19 cellular contexts compared by ENCODE assay signal in the genomic region with DNA sequence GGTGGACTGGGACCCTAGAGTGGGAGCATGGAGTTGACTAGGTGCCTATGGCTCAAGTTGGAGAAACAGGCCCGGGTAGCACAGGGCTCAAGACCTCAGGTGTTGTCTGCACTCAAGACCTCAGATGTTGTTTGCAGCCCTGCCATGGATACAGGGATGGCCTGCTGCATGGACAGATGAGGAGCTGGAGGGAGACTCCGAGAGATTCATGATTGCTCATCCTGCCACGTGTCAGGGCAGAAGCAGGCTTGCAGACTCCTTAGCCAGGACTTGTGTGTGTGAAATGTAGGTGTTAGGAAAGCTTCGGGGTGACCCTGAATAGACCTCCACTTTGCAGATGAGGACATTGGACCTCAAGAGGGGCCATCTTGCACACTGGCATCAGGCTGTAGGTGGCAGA. TPM values are rescaled to one million over a fixed set of nuclear protein-coding genes. Genes with fewer than 3 reads are reported as not detected.
DNase-seq lines count a peak whose midpoint lies in the region; ATAC-seq, FAIRE-seq and TF ChIP-seq lines count a peak whose summit lies in the region.
"Had no signal": no experiment of that assay in that cellular context is flagged by ENCODE, and none has a peak within 500 bp of the region (broad histone marks: within the 10 kb centered on the region; RNA-seq: fewer than 3 reads in every experiment).

No MANE protein-coding gene starts in this region.

- H4K91ac ChIP-seq in neuronal stem cell (ENCODE audit: low read depth, low read length, poor library complexity): no peak overlapping the region

- H3K27me3 Mint-ChIP-seq in activated naive CD4-positive, alpha-beta T cell treated with anti-CD3 and anti-CD28 coated beads, Interleukin-2, amount 10 ng/mL, durations not matched to agents 7 days and 5 days: peaks cover 11% of the 10 kb centered on the region
- H3K27me3 Mint-ChIP-seq: B cell had no signal

- CTCF ChIA-PET in K562 (lab: Yijun Ruan, JAX; ENCODE audit: low intra/inter-chr PET ratio): no interaction called here
- CTCF ChIA-PET in activated naive CD4-positive, alpha-beta T cell treated with anti-CD3 and anti-CD28 coated beads, Interleukin-2, amount 10 ng/mL, durations not matched to agents 7 days and 5 days (lab: Charles Lee): no interaction called here

- no peak overlapping the region for H2BK15ac ChIP-seq in neuronal stem cell (ENCODE audit: low read length)

- no peak overlapping the region for H4K8ac ChIP-seq in neuronal stem cell (ENCODE audit: low read depth, low read length)

- peaks cover 3% of the 10 kb centered on the region for H3K36me3 Mint-ChIP-seq in activated naive CD4-positive, alpha-beta T cell treated with anti-CD3 and anti-CD28 coated beads, Interleukin-2, amount 10 ng/mL, durations not matched to agents 7 days and 5 days

- H3K4me3 ChIP-seq in GM23248 (no peak overlapping the region), K562 (no peak overlapping the region), epithelial cell of esophagus (ENCODE audit: low read length) (no peak overlapping the region), neuronal stem cell (ENCODE audit: low read length in 2 of 2) (no peak overlapping the region)
- H3K4me3 ChIP-seq: BLaER1 treated with 17β-estradiol and CSF1 and Interleukin-3, amounts not matched to agents 10 nM and 100 nM had no signal

- H3K9me2 ChIP-seq in GM23248 (ENCODE audit: insufficient read depth): no peaks in the 10 kb centered on the region

- H2BK12ac ChIP-seq in neuronal stem cell (ENCODE audit: low read length): no peak overlapping the region

- H3K9me1 ChIP-seq in K562 (ENCODE audit: control insufficient read depth, insufficient read depth, low read length): peaks cover 9% of the 10 kb centered on the region

- in situ Hi-C loops in GM23248 (cut with MboI) (loop anchor here (25.0 kb wide), 1 partner anchor 171 kb away; a partner anchor contains a TSS), K562 (cut with MboI) (loop anchor here (25.0 kb wide), 1 partner anchor 496 kb away; no protein-coding TSS in a partner anchor)

- BruUV-seq in K562 (replicated peaks; lab: Mats Ljungman, UMichigan): no TSS peak

- intact Hi-C loops in K562 (cut with micrococcal nuclease): loop anchor here (10.0 kb wide), 1 partner anchor 921 kb away; a partner anchor contains a TSS

- no peaks in the 10 kb centered on the region for H3K9me3 Mint-ChIP-seq in activated naive CD4-positive, alpha-beta T cell treated with anti-CD3 and anti-CD28 coated beads, Interleukin-2, amount 10 ng/mL, durations not matched to agents 7 days and 5 days
- H3K9me3 Mint-ChIP-seq: CD8-positive, alpha-beta T cell had no signal

- H3K79me2 ChIP-seq in GM23248 (ENCODE audit: insufficient read depth) (no peaks in the 10 kb centered on the region), K562 (ENCODE audit: control insufficient read depth, insufficient read depth, low read length) (peaks cover 23% of the 10 kb centered on the region)

- no peak for TF ChIP-seq CTCF in K562 (IDR thresholded peaks at IDR 0.05 in 2 of 3, conservative IDR thresholded peaks at IDR 0.05 in 1 of 3; ENCODE audit: insufficient read depth in 2 of 3, low read depth in 1 of 3, low read length in 3 of 3)
- no peak for TF ChIP-seq CTCF in epithelial cell of esophagus (IDR thresholded peaks at IDR 0.05; ENCODE audit: insufficient read depth, low read depth, low read length, missing control alignments)

- 67 to 73% methylated on average over 4 of the region's 4 CpGs for WGBS in GM23248 (ENCODE audit: low coverage in 1 of 2, low lambda C conversion rate in 2 of 2, missing lambda C conversion rate in 2 of 2), 2 experiments
- 68% methylated on average over 4 of the region's 4 CpGs for WGBS in K562 (ENCODE audit: insufficient coverage, low coverage, missing lambda C conversion rate)
- no CpG with 5 or more reads among the region's 4 CpGs for WGBS in neuronal stem cell (ENCODE audit: extremely low coverage in 2 of 2, insufficient read length in 2 of 2, insufficient replicate concordance in 1 of 2), 2 donors

- H3K27me3 ChIP-seq in GM23248 (replicated peaks; ENCODE audit: insufficient read depth) (no peaks in the 10 kb centered on the region), K562 (ENCODE audit: control insufficient read depth in 2 of 2, insufficient read depth in 2 of 2, low read length in 2 of 2) (no peaks in the 10 kb centered on the region), neuronal stem cell (ENCODE audit: control insufficient read depth in 3 of 3, insufficient read depth in 3 of 3, low read depth in 1 of 3, low read length in 3 of 3) (peaks cover 0 to 2% (median 0%) of the 10 kb centered on the region in 3 experiments)
- H3K27me3 ChIP-seq: BLaER1 treated with 17β-estradiol and CSF1 and Interleukin-3, amounts not matched to agents 10 nM and 100 nM had no signal

- POLR2A ChIA-PET in K562 (lab: Yijun Ruan, JAX): interaction anchor here (1.0 to 76.8 kb wide), 6 partner anchors 14 to 1509 kb away, joined by 4 to 4622 read pairs (median 9); a partner anchor contains a TSS

- no peak overlapping the region for H3K18ac ChIP-seq in neuronal stem cell (ENCODE audit: low read length)

- no peak overlapping the region for H3K27ac ChIP-seq in GM23248
- H3K27ac ChIP-seq in K562 (ENCODE audit: extremely low read depth, low read depth, low read length): no peak overlapping the region
- H3K27ac ChIP-seq in neuronal stem cell (replicated peaks; ENCODE audit: low read length): no peak overlapping the region
- H3K27ac ChIP-seq: BLaER1 treated with 17β-estradiol and CSF1 and Interleukin-3, amounts not matched to agents 10 nM and 100 nM; HL-60 had no signal

- H2BK120ac ChIP-seq in neuronal stem cell (ENCODE audit: low read depth, low read length): no peak overlapping the region

- peak overlapping the region; percentile 68 for H2AK5ac ChIP-seq in neuronal stem cell (ENCODE audit: low read depth, low read length)

- no peaks in the 10 kb centered on the region for H3F3A ChIP-seq in GM23248 (ENCODE audit: insufficient read depth)

- H2BK5ac ChIP-seq in neuronal stem cell (ENCODE audit: low read length): no peak overlapping the region

- no peak overlapping the region for H3K4ac ChIP-seq in neuronal stem cell (ENCODE audit: low read length)

- H3K4me1 Mint-ChIP-seq in activated naive CD4-positive, alpha-beta T cell treated with anti-CD3 and anti-CD28 coated beads, Interleukin-2, amount 10 ng/mL, durations not matched to agents 7 days and 5 days: peaks cover 18% of the 10 kb centered on the region

- H3K9ac ChIP-seq in GM23248 (no peak overlapping the region), K562 (ENCODE audit: insufficient read depth in 1 of 2, low read depth in 2 of 2, low read length in 2 of 2) (peak overlapping the region; percentile 31 to 79; a peak in 3 of 4 replicates), neuronal stem cell (ENCODE audit: low read depth, low read length, poor library complexity) (no peak overlapping the region)
- H3K9ac ChIP-seq: BLaER1 treated with 17β-estradiol and CSF1 and Interleukin-3, amounts not matched to agents 10 nM and 100 nM had no signal

- H3K4me3 Mint-ChIP-seq in activated naive CD4-positive, alpha-beta T cell treated with anti-CD3 and anti-CD28 coated beads, Interleukin-2, amount 10 ng/mL, durations not matched to agents 7 days and 5 days: no peak overlapping the region
- H3K4me3 Mint-ChIP-seq: B cell; CD8-positive, alpha-beta T cell had no signal

- H2AFZ ChIP-seq in GM23248 (no peak overlapping the region), K562 (ENCODE audit: low read depth, low read length) (peak overlapping the region; percentile 88; the same call in 1 of the 2 replicates), neuronal stem cell (ENCODE audit: low read length) (no peak overlapping the region)

- H3K9me3 ChIP-seq in GM23248 (ENCODE audit: low read depth): no peaks in the 10 kb centered on the region
- no peaks in the 10 kb centered on the region for H3K9me3 ChIP-seq in K562 (replicated peaks; ENCODE audit: control insufficient read depth, insufficient read depth, low read depth, low read length)
- peaks cover 0 to 2% of the 10 kb centered on the region in 2 donors for H3K9me3 ChIP-seq in neuronal stem cell (replicated peaks in 1 of 2; ENCODE audit: control insufficient read depth in 2 of 2, insufficient read depth in 1 of 2, low read depth in 1 of 2, low read length in 2 of 2)

- no peak for FAIRE-seq in K562 (lab: Jason Lieb, UNC)
- FAIRE-seq: H1 had no signal

- ATAC-seq in K562: no peak
- ATAC-seq: CD8-positive, alpha-beta T cell had no signal

- H3K27ac Mint-ChIP-seq in activated naive CD4-positive, alpha-beta T cell treated with anti-CD3 and anti-CD28 coated beads, Interleukin-2, amount 10 ng/mL, durations not matched to agents 7 days and 5 days: no peak overlapping the region
- H3K27ac Mint-ChIP-seq: B cell; CD8-positive, alpha-beta T cell had no signal

- no peak for TF ChIP-seq POLR2A in K562 (conservative IDR thresholded peaks at IDR 0.05)

- no peak overlapping the region for H3K14ac ChIP-seq in neuronal stem cell (ENCODE audit: low read length)

- H3K23ac ChIP-seq in neuronal stem cell (ENCODE audit: low read depth, low read length, poor library complexity): peak overlapping the region; percentile 100

- DNase-seq in GM23248 (peak; percentile 22), K562 (ENCODE audit: extremely low read depth in 1 of 4, low spot score in 3 of 4) (peak in 1 of 4 experiments; percentile 46), epithelial cell of esophagus (ENCODE audit: low read depth) (peak; percentile 88), neuronal stem cell (ENCODE audit: low spot score) (no peak), T-helper 1 cell (no peak), NCI-H2227 treated with DMSO at 0.1 percent for 48 hours (lab: John Stamatoyannopoulos, UW) (no peak)
- no peak for DNase-seq in activated naive CD4-positive, alpha-beta T cell treated with anti-CD3 and anti-CD28 coated beads, Interleukin-2, amount 10 ng/mL, durations not matched to agents 7 days and 5 days
- no peak for DNase-seq in activated T-cell treated with anti-CD3 and anti-CD28 coated beads, Interleukin-2, amount 50 U/mL, for 1 hour
- DNase-seq: Calu3; CD8-positive, alpha-beta T cell; DMS79 treated with DMSO at 0.1 percent for 48 hours; GF-D8; HCEC 1CT had no signal

- no peaks in the 10 kb centered on the region for H3K36me3 ChIP-seq in GM23248 (ENCODE audit: low read depth)
- H3K36me3 ChIP-seq in K562 (ENCODE audit: control insufficient read depth, insufficient read depth, low read length): peaks cover 10% of the 10 kb centered on the region; the same call in 2 of the 3 replicates
- peaks cover 0 to 1% of the 10 kb centered on the region in 2 donors for H3K36me3 ChIP-seq in neuronal stem cell (replicated peaks in 1 of 2; ENCODE audit: control insufficient read depth in 2 of 2, insufficient read depth in 2 of 2, low read length in 2 of 2)

- TF ChIP-seq RAD21 in K562 (CRISPR knock-in tag; conservative IDR thresholded peaks at IDR 0.05 in 1 of 2, IDR thresholded peaks at IDR 0.05 in 1 of 2): no peak

- H3K4me1 ChIP-seq in GM23248 (ENCODE audit: insufficient read depth) (no peaks in the 10 kb centered on the region), K562 (replicated peaks in 1 of 2; ENCODE audit: control insufficient read depth in 2 of 2, insufficient read depth in 2 of 2, low read length in 2 of 2) (peaks cover 31 to 78% of the 10 kb centered on the region in 2 experiments), neuronal stem cell (ENCODE audit: control insufficient read depth in 2 of 2, insufficient read depth in 1 of 2, low read depth in 1 of 2, low read length in 2 of 2) (peaks cover 5 to 7% of the 10 kb centered on the region in 2 donors)

- no peaks in the 10 kb centered on the region for H4K20me1 ChIP-seq in GM23248 (ENCODE audit: insufficient read depth)
- no peaks in the 10 kb centered on the region for H4K20me1 ChIP-seq in K562 (replicated peaks; ENCODE audit: control insufficient read depth, insufficient read depth, low read length)

- TF ChIP-seq EP300 in K562 (IDR thresholded peaks at IDR 0.05; ENCODE audit: low read length): no peak

- peaks cover 11% of the 10 kb centered on the region for H3K79me1 ChIP-seq in neuronal stem cell (ENCODE audit: low read depth, low read length)

- H3K4me2 ChIP-seq in GM23248 (ENCODE audit: unreplicated experiment) (no peak overlapping the region), K562 (ENCODE audit: insufficient read depth, low read length) (peak overlapping the region; percentile 77), neuronal stem cell (ENCODE audit: insufficient read depth, low read length, poor library complexity, severe bottlenecking) (no peak overlapping the region)
- H3K4me2 ChIP-seq: BLaER1 treated with 17β-estradiol and CSF1 and Interleukin-3, amounts not matched to agents 10 nM and 100 nM had no signal

RNA-seq across cellular contexts. Expression of a gene that starts 0.9 kb away (rescaled TPM):
- total RNA-seq in GM23248 (2014; rRNA removed; shearing (Covaris generic)): 0.54 TPM in 1 of 2 replicates, not detected in the other
- 0.10 TPM in 1 of 2 replicates, not detected in the other for polyA plus RNA-seq in GM23248 (2016; fragmentation: Nextera tagmentation; extraction: Ambion mirVana)
- 11.2 and 34.3 TPM in 2 replicates for total RNA-seq in K562 (2011; cell fraction: chromatin; rRNA removed; ENCODE audit: low replicate concordance)
- total RNA-seq in K562 (2011; cell fraction: nucleolus; rRNA removed): 28.7 and 33.9 TPM in 2 replicates
- 18.1 and 19.5 TPM in 2 replicates for total RNA-seq in K562 (2011; cell fraction: nucleoplasm; rRNA removed)
- total RNA-seq in K562 (2014; rRNA removed): 9.3 and 13.6 TPM in 2 replicates
- total RNA-seq in K562 (2014; rRNA removed; fragmentation: Illumina TruSeq; extraction: Trizol): 2.1 and 2.8 TPM in 2 replicates
- total RNA-seq in K562 (2015; rRNA removed; fragmentation: Illumina TruSeq; extraction: Trizol): 4.7 and 5.2 TPM in 2 replicates
- 11.3 and 15.6 TPM in 2 replicates for total RNA-seq in K562 (2021)
- polyA plus RNA-seq in K562 (2011; rRNA removed): 1.6 and 2.1 TPM in 2 replicates
- polyA plus RNA-seq in K562 (2011; cell fraction: cytosol; rRNA removed): 1.8 and 5.8 TPM in 2 replicates
- 6.5 and 19.5 TPM in 2 replicates for polyA plus RNA-seq in K562 (2011; cell fraction: nucleus; rRNA removed)
- polyA plus RNA-seq in K562 (2012): 5.2 and 6.4 TPM in 2 replicates
- polyA plus RNA-seq in K562 (2014; fragmentation: Illumina TruSeq; extraction: Trizol): 6.3 and 8.9 TPM in 2 replicates
- 1 to 10 TPM; 1.6 to 2.3 TPM for polyA plus RNA-seq in K562 (2014; fragmentation: Nextera tagmentation; extraction: Ambion mirVana)
- 7.1 and 8.6 TPM in 2 replicates for polyA plus RNA-seq in K562 (2014; rRNA removed)
- polyA minus RNA-seq in K562 (2011; rRNA and poly(A)+ RNA removed): 1.3 and 1.8 TPM in 2 replicates
- polyA minus RNA-seq in K562 (2011; cell fraction: cytosol; rRNA and poly(A)+ RNA removed): 1.5 and 3.9 TPM in 2 replicates
- 8.3 and 12.3 TPM in 2 replicates for polyA minus RNA-seq in K562 (2011; cell fraction: nucleus; rRNA and poly(A)+ RNA removed)
- 0.10 TPM for polyA plus RNA-seq in neuronal stem cell (2013, experiment 1 of 2)
- 0.18 TPM for polyA plus RNA-seq in neuronal stem cell (2013, experiment 2 of 2)
- total RNA-seq: A172, Calu3, H1, HT1080 had no signal

RNA-seq across cellular contexts. Expression of a gene that starts 3.7 kb away (rescaled TPM):
- 27.1 and 31.5 TPM in 2 replicates for total RNA-seq in GM23248 (2014; rRNA removed; shearing (Covaris generic))
- polyA plus RNA-seq in GM23248 (2016; fragmentation: Nextera tagmentation; extraction: Ambion mirVana): 20.0 and 25.1 TPM in 2 replicates
- 121 and 504 TPM in 2 replicates for total RNA-seq in K562 (2011; cell fraction: chromatin; rRNA removed; ENCODE audit: low replicate concordance)
- 857 and 885 TPM in 2 replicates for total RNA-seq in K562 (2011; cell fraction: nucleolus; rRNA removed)
- total RNA-seq in K562 (2011; cell fraction: nucleoplasm; rRNA removed): 325 and 370 TPM in 2 replicates
- total RNA-seq in K562 (2014; rRNA removed): 871 and 1,007 TPM in 2 replicates
- total RNA-seq in K562 (2014; rRNA removed; fragmentation: Illumina TruSeq; extraction: Trizol): 69.0 and 87.5 TPM in 2 replicates
- total RNA-seq in K562 (2015; rRNA removed; fragmentation: Illumina TruSeq; extraction: Trizol): 164 and 196 TPM in 2 replicates
- 626 and 641 TPM in 2 replicates for total RNA-seq in K562 (2021)
- 203 and 277 TPM in 2 replicates for polyA plus RNA-seq in K562 (2011; rRNA removed)
- polyA plus RNA-seq in K562 (2011; cell fraction: cytosol; rRNA removed): 382 and 1,449 TPM in 2 replicates
- 629 and 1,089 TPM in 2 replicates for polyA plus RNA-seq in K562 (2011; cell fraction: nucleus; rRNA removed)
- polyA plus RNA-seq in K562 (2012): 282 and 288 TPM in 2 replicates
- 106 and 159 TPM in 2 replicates for polyA plus RNA-seq in K562 (2014; fragmentation: Illumina TruSeq; extraction: Trizol)
- 10 to 100 TPM; 13.5 to 23.5 TPM for polyA plus RNA-seq in K562 (2014; fragmentation: Nextera tagmentation; extraction: Ambion mirVana)
- polyA plus RNA-seq in K562 (2014; rRNA removed): 707 and 732 TPM in 2 replicates
- polyA minus RNA-seq in K562 (2011; rRNA and poly(A)+ RNA removed): 35.0 and 44.2 TPM in 2 replicates
- 212 and 264 TPM in 2 replicates for polyA minus RNA-seq in K562 (2011; cell fraction: cytosol; rRNA and poly(A)+ RNA removed)
- polyA minus RNA-seq in K562 (2011; cell fraction: nucleus; rRNA and poly(A)+ RNA removed): 294 and 313 TPM in 2 replicates
- 14.9 TPM for polyA plus RNA-seq in neuronal stem cell (2013, experiment 1 of 2)
- polyA plus RNA-seq in neuronal stem cell (2013, experiment 2 of 2): 14.0 TPM

RNA-seq across cellular contexts. Expression of a gene that starts 8.6 kb away (rescaled TPM):
- 28.8 and 33.9 TPM in 2 replicates for total RNA-seq in GM23248 (2014; rRNA removed; shearing (Covaris generic))
- polyA plus RNA-seq in GM23248 (2016; fragmentation: Nextera tagmentation; extraction: Ambion mirVana) (37.2 and 38.7 TPM in 2 replicates), K562 (2011; rRNA removed) (124 and 218 TPM in 2 replicates), K562 (2014; fragmentation: Illumina TruSeq; extraction: Trizol) (33.8 and 82.2 TPM in 2 replicates), K562 (2014; fragmentation: Nextera tagmentation; extraction: Ambion mirVana) (10 to 100 TPM; 15.1 to 34.8 TPM), K562 (2014; rRNA removed) (666 and 827 TPM in 2 replicates)
- total RNA-seq in K562 (2011; cell fraction: chromatin; rRNA removed; ENCODE audit: low replicate concordance): 72.2 and 221 TPM in 2 replicates
- 489 and 555 TPM in 2 replicates for total RNA-seq in K562 (2011; cell fraction: nucleolus; rRNA removed)
- total RNA-seq in K562 (2011; cell fraction: nucleoplasm; rRNA removed): 263 and 279 TPM in 2 replicates
- total RNA-seq in K562 (2014; rRNA removed) (894 and 989 TPM in 2 replicates), K562 (2014; rRNA removed; fragmentation: Illumina TruSeq; extraction: Trizol) (41.9 and 82.9 TPM in 2 replicates), K562 (2015; rRNA removed; fragmentation: Illumina TruSeq; extraction: Trizol) (135 and 153 TPM in 2 replicates), K562 (2021) (551 and 557 TPM in 2 replicates)
- 273 and 603 TPM in 2 replicates for polyA plus RNA-seq in K562 (2011; cell fraction: cytosol; rRNA removed)
- polyA plus RNA-seq in K562 (2011; cell fraction: nucleus; rRNA removed): 110 and 123 TPM in 2 replicates
- 384 and 632 TPM in 2 replicates for polyA plus RNA-seq in K562 (2012)
- polyA minus RNA-seq in K562 (2011; rRNA and poly(A)+ RNA removed): 50.1 and 80.5 TPM in 2 replicates
- 107 and 114 TPM in 2 replicates for polyA minus RNA-seq in K562 (2011; cell fraction: cytosol; rRNA and poly(A)+ RNA removed)
- polyA minus RNA-seq in K562 (2011; cell fraction: nucleus; rRNA and poly(A)+ RNA removed): 37.7 and 69.6 TPM in 2 replicates
- polyA plus RNA-seq in neuronal stem cell (2013, experiment 1 of 2): 9.6 TPM
- polyA plus RNA-seq in neuronal stem cell (2013, experiment 2 of 2): 9.4 TPM

RNA-seq across cellular contexts. Expression of a gene that starts 32.3 kb away (rescaled TPM):
- 22.3 and 23.7 TPM in 2 replicates for total RNA-seq in GM23248 (2014; rRNA removed; shearing (Covaris generic))
- polyA plus RNA-seq in GM23248 (2016; fragmentation: Nextera tagmentation; extraction: Ambion mirVana) (26.1 TPM in 2 replicates), K562 (2011; rRNA removed) (193 and 247 TPM in 2 replicates), K562 (2014; fragmentation: Illumina TruSeq; extraction: Trizol) (250 and 261 TPM in 2 replicates), K562 (2014; fragmentation: Nextera tagmentation; extraction: Ambion mirVana) (10 to 100 TPM; 13.2 to 28.8 TPM), K562 (2014; rRNA removed) (268 and 298 TPM in 2 replicates)
- total RNA-seq in K562 (2011; cell fraction: chromatin; rRNA removed; ENCODE audit: low replicate concordance): 1,132 and 1,539 TPM in 2 replicates
- total RNA-seq in K562 (2011; cell fraction: nucleolus; rRNA removed): 736 and 826 TPM in 2 replicates
- total RNA-seq in K562 (2011; cell fraction: nucleoplasm; rRNA removed): 718 and 814 TPM in 2 replicates
- total RNA-seq in K562 (2014; rRNA removed) (174 and 195 TPM in 2 replicates), K562 (2014; rRNA removed; fragmentation: Illumina TruSeq; extraction: Trizol) (104 and 115 TPM in 2 replicates), K562 (2015; rRNA removed; fragmentation: Illumina TruSeq; extraction: Trizol) (170 and 172 TPM in 2 replicates), K562 (2021) (251 and 267 TPM in 2 replicates)
- polyA plus RNA-seq in K562 (2011; cell fraction: cytosol; rRNA removed): 143 and 211 TPM in 2 replicates
- polyA plus RNA-seq in K562 (2011; cell fraction: nucleus; rRNA removed): 801 and 951 TPM in 2 replicates
- 185 and 193 TPM in 2 replicates for polyA plus RNA-seq in K562 (2012)
- polyA minus RNA-seq in K562 (2011; rRNA and poly(A)+ RNA removed): 228 and 271 TPM in 2 replicates
- polyA minus RNA-seq in K562 (2011; cell fraction: cytosol; rRNA and poly(A)+ RNA removed): 95.6 and 98.4 TPM in 2 replicates
- 325 and 509 TPM in 2 replicates for polyA minus RNA-seq in K562 (2011; cell fraction: nucleus; rRNA and poly(A)+ RNA removed)
- polyA plus RNA-seq in neuronal stem cell (2013, experiment 1 of 2): 23.0 TPM
- polyA plus RNA-seq in neuronal stem cell (2013, experiment 2 of 2): 23.7 TPM

Comparison
In these comparisons a context has a peak if more than half of its experiments do, and no peak if none do; other contexts are left out.
1. DNase-seq: peak in GM23248 (single experiment) and epithelial cell of esophagus (single experiment); none in neuronal stem cell (single experiment), T-helper 1 cell (0 of 5), activated naive CD4-positive, alpha-beta T cell treated with anti-CD3 and anti-CD28 coated beads, Interleukin-2, amount 10 ng/mL, durations not matched to agents 7 days and 5 days (single experiment), NCI-H2227 treated with DMSO at 0.1 percent for 48 hours (single experiment) and activated T-cell treated with anti-CD3 and anti-CD28 coated beads, Interleukin-2, amount 50 U/mL, for 1 hour (single experiment).
2. H3K9ac ChIP-seq: peak in K562 (2 of 2); none in GM23248 (single experiment) and neuronal stem cell (single experiment).